ENCODE assay signal across 8 cellular contexts in the genomic region with DNA sequence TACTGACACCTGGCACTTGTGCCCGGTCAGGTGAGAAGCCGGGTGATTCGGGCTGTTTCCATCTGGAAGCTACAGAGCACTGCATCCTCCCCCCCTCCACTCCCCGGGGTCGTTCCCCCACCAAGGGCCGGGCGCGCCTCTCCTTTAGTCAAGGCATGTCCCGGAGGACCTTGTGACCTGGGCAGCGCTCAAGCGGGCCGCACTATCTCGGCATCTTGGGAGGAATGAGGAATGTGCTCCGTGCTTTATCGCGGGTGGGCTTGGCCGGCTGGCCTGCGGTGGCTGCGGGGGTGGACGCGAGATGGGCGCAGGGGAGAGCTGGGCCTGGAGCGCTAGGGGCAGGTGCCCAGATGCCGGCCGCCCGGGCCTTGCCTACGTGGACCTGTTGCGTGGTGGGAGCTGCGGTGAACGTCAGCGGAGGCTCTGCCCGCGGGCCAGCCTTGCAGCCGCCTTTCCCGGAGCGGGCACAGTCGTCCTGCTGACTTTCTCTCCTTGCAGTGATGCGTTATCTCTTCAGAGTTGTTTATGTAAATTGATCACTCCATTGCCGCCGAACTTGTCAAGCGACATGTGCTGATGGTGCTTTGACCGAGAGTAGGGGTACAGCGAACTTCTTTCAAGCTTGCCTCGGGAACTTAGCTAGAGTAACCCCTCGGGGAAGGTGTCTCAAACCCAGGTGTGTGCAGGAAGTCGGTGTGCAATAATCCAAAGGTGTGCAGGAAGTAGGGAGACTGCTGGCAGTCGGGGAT. TPM values are rescaled to one million over a fixed set of nuclear protein-coding genes. Genes with fewer than 3 reads are reported as not detected.
DNase-seq lines count a peak whose midpoint lies in the region; ATAC-seq, FAIRE-seq and TF ChIP-seq lines count a peak whose summit lies in the region.

No MANE protein-coding gene starts in this region.

- no peak for FAIRE-seq in pancreas (lab: Jason Lieb, UNC)

- H3K4me1 ChIP-seq in pancreas = peaks cover 6 to 17% (median 7%) of the 10 kb centered on the region in 3 donors

- TF ChIP-seq CTCF in CD4-positive, alpha-beta T cell (IDR thresholded peaks at IDR 0.05) = no peak
- TF ChIP-seq CTCF in pancreas (IDR thresholded peaks at IDR 0.05) = no peak

- no peaks in the 10 kb centered on the region for H3K36me3 ChIP-seq in pancreas

- H3K9me3 ChIP-seq in CD4-positive, alpha-beta T cell (ENCODE audit: control insufficient read depth, low read length) = no peaks in the 10 kb centered on the region
- H3K9me3 ChIP-seq in pancreas = no peaks in the 10 kb centered on the region

- H3K4me1 Mint-ChIP-seq in CD4-positive, alpha-beta T cell (ENCODE audit: low read depth) = peaks cover 34% of the 10 kb centered on the region
- H3K4me1 Mint-ChIP-seq in activated naive CD4-positive, alpha-beta T cell treated with anti-CD3 and anti-CD28 coated beads for 36 hours (ENCODE audit: low read depth) = peaks cover 10% of the 10 kb centered on the region

- peaks cover 5% of the 10 kb centered on the region for H3K36me3 Mint-ChIP-seq in CD4-positive, alpha-beta T cell (ENCODE audit: low read depth)
- no peaks in the 10 kb centered on the region for H3K36me3 Mint-ChIP-seq in activated naive CD4-positive, alpha-beta T cell treated with anti-CD3 and anti-CD28 coated beads for 36 hours (ENCODE audit: low read depth)

- no peak for ATAC-seq in CD4-positive, alpha-beta T cell (ENCODE audit: poor library complexity)
- ATAC-seq in Right ventricle myocardium superior (ENCODE audit: poor library complexity) = peak; percentile 28
- peak; percentile 17 to 34 (median 24) for ATAC-seq in pancreas

- peak overlapping the region; percentile 75 to 94 (median 86) for H3K4me3 ChIP-seq in pancreas

- POLR2A ChIA-PET in CD4-positive, alpha-beta T cell (lab: Charles Lee) = interaction anchor here (1.1 to 1.5 kb wide), 2 partner anchors 61 to 248 kb away, joined by 3 to 6 read pairs; no protein-coding TSS in a partner anchor

- peak overlapping the region; percentile 72 for H3K27ac Mint-ChIP-seq in CD4-positive, alpha-beta T cell
- H3K27ac Mint-ChIP-seq in activated naive CD4-positive, alpha-beta T cell treated with anti-CD3 and anti-CD28 coated beads for 36 hours = no peak overlapping the region

- H3K9me3 Mint-ChIP-seq in CD4-positive, alpha-beta T cell = no peaks in the 10 kb centered on the region
- no peaks in the 10 kb centered on the region for H3K9me3 Mint-ChIP-seq in activated naive CD4-positive, alpha-beta T cell treated with anti-CD3 and anti-CD28 coated beads for 36 hours

- no peak overlapping the region for H3K27ac ChIP-seq in CD4-positive, alpha-beta T cell (ENCODE audit: low read depth, low read length)
- H3K27ac ChIP-seq in pancreas = peak overlapping the region; percentile 67 to 83 (median 72)

- peak overlapping the region; percentile 97 for H3K4me3 Mint-ChIP-seq in CD4-positive, alpha-beta T cell
- H3K4me3 Mint-ChIP-seq in activated naive CD4-positive, alpha-beta T cell treated with anti-CD3 and anti-CD28 coated beads for 36 hours = peak overlapping the region; percentile 95

- peaks cover 9% of the 10 kb centered on the region for H3K27me3 Mint-ChIP-seq in CD4-positive, alpha-beta T cell
- peaks cover 19% of the 10 kb centered on the region for H3K27me3 Mint-ChIP-seq in activated naive CD4-positive, alpha-beta T cell treated with anti-CD3 and anti-CD28 coated beads for 36 hours (ENCODE audit: low read depth)

- DNase-seq in CD4-positive, alpha-beta T cell = peak in 5 of 10 experiments; percentile 1 to 40 (median 5)
- peak; percentile 49 for DNase-seq in M059J (ENCODE audit: low read depth)
- DNase-seq in activated naive CD4-positive, alpha-beta T cell treated with anti-CD3 and anti-CD28 coated beads for 36 hours = peak; percentile 16
- peak; percentile 43 for DNase-seq in Right ventricle myocardium superior
- peak; percentile 35 to 82 (median 52) for DNase-seq in pancreas
- no peak for DNase-seq in NCI-H524 treated with DMSO at 0.1 percent for 48 hours (lab: John Stamatoyannopoulos, UW)
- DNase-seq in NOMO-1 (lab: John Stamatoyannopoulos, UW; ENCODE audit: unreplicated experiment in 2 of 2) = no peak
- no peak for DNase-seq in T-helper 9 cell

- H3K27me3 ChIP-seq in CD4-positive, alpha-beta T cell (ENCODE audit: control insufficient read depth, insufficient read depth, low read length) = peaks cover 12% of the 10 kb centered on the region
- H3K27me3 ChIP-seq in pancreas = no peaks in the 10 kb centered on the region

- intact Hi-C loops in CD4-positive, alpha-beta T cell (cut with DNase I, micrococcal nuclease) = loop anchor here (10.0 kb wide), 3 partner anchors 251 to 1371 kb away; a partner anchor contains a TSS
- intact Hi-C loops in activated naive CD4-positive, alpha-beta T cell treated with anti-CD3 and anti-CD28 coated beads for 36 hours (cut with micrococcal nuclease) = loop anchor here (2.0 to 10.0 kb wide), 6 partner anchors 67 to 491 kb away; no protein-coding TSS in a partner anchor
- intact Hi-C loops in Right ventricle myocardium superior (cut with DNase I) (no loop called here), pancreas (cut with DNase I) (no loop called here)

- CTCF ChIA-PET in CD4-positive, alpha-beta T cell (lab: Charles Lee) = no interaction called here
- CTCF ChIA-PET in activated naive CD4-positive, alpha-beta T cell treated with anti-CD3 and anti-CD28 coated beads for 36 hours (lab: Charles Lee) = interaction anchor here (0.5 to 0.6 kb wide), 2 partner anchors 9 to 160 kb away, joined by 3 to 4 read pairs; no protein-coding TSS in a partner anchor

- 1 to 2% methylated on average over 47 of the region's 47 CpGs for WGBS in pancreas, 2 donors

RNA-seq across cellular contexts. Expression of a gene that starts 1.1 kb away (rescaled TPM):
- total RNA-seq in CD4-positive, alpha-beta T cell = 1 to 10 TPM in 1 of 2 experiments, under 1 TPM in 1; 0.78 to 1.1 TPM
- 13.0 and 18.4 TPM in 2 replicates for total RNA-seq in M059J (2014; rRNA removed; shearing (Covaris generic))
- total RNA-seq in activated naive CD4-positive, alpha-beta T cell treated with anti-CD3 and anti-CD28 coated beads for 36 hours = 1 to 10 TPM; 2.3 to 2.9 TPM
- total RNA-seq in Right ventricle myocardium superior (1.8 TPM), pancreas (10 to 100 TPM in 1 of 6 donors, 1 to 10 TPM in 5; 5.2 to 11.6 (median 7.6) TPM)
- polyA plus RNA-seq in pancreas = 10 to 100 TPM in 1 of 2 donors, 1 to 10 TPM in 1; 7.2 to 10.2 TPM

Comparison
In these comparisons a context has a peak if more than half of its experiments do, and no peak if none do; other contexts are left out.
1. DNase-seq: peak in M059J (single experiment), activated naive CD4-positive, alpha-beta T cell treated with anti-CD3 and anti-CD28 coated beads for 36 hours (single experiment), Right ventricle myocardium superior (single experiment) and pancreas (6 of 6); none in NCI-H524 treated with DMSO at 0.1 percent for 48 hours (single experiment), NOMO-1 (0 of 2) and T-helper 9 cell (single experiment).
2. intact Hi-C loops: an anchor here in CD4-positive, alpha-beta T cell (10.0 kb wide) and activated naive CD4-positive, alpha-beta T cell treated with anti-CD3 and anti-CD28 coated beads for 36 hours (2.0 to 10.0 kb wide); none called in Right ventricle myocardium superior and pancreas.